11 cellular contexts compared by ENCODE assay signal in genomic region chr17:73316919-73317505, GRCh38. TPM values are rescaled to one million over a fixed set of nuclear protein-coding genes. Genes with fewer than 3 reads are reported as not detected.
DNase-seq lines count a peak whose midpoint lies in the region; ATAC-seq, FAIRE-seq and TF ChIP-seq lines count a peak whose summit lies in the region.
"Had no signal": no experiment of that assay in that cellular context is flagged by ENCODE, and none has a peak within 500 bp of the region (broad histone marks: within the 10 kb centered on the region; RNA-seq: fewer than 3 reads in every experiment).

No MANE protein-coding gene starts in this region.

- peak; percentile 46 for DNase-seq in fibroblast of pulmonary artery (ENCODE audit: low read depth)
- DNase-seq in GM20000 (ENCODE audit: low spot score): no peak
- DNase-seq in frontal cortex (ENCODE audit: low spot score in 2 of 2): no peak
- DNase-seq in dedifferentiated amniotic fluid mesenchymal stem cell (ENCODE audit: extremely low spot score): no peak
- DNase-seq in MM.1S: no peak

- H3K79me2 ChIP-seq in MM.1S (ENCODE audit: low read length): no peaks in the 10 kb centered on the region

- H3K9me2 ChIP-seq in MM.1S (replicated peaks; ENCODE audit: insufficient read depth, low read length): no peaks in the 10 kb centered on the region

- TF ChIP-seq CTCF in fibroblast of pulmonary artery (IDR thresholded peaks at IDR 0.05; ENCODE audit: low read length, missing control alignments) (no peak), GM20000 (IDR thresholded peaks at IDR 0.05; ENCODE audit: extremely low read depth, missing control alignments) (no peak), MM.1S (IDR thresholded peaks at IDR 0.05; ENCODE audit: low read length) (no peak)

- H3K4me3 ChIP-seq in BLaER1 (no peak overlapping the region), fibroblast of pulmonary artery (replicated peaks; ENCODE audit: low read depth, low read length) (no peak overlapping the region), MM.1S (ENCODE audit: low read length) (no peak overlapping the region)
- H3K4me3 ChIP-seq: skin epidermis had no signal

- H3K4me2 ChIP-seq in BLaER1 (peak overlapping the region; percentile 62), MM.1S (ENCODE audit: low read depth, low read length) (no peak overlapping the region)

- no peaks in the 10 kb centered on the region for H3K36me3 ChIP-seq in BLaER1
- no peaks in the 10 kb centered on the region for H3K36me3 ChIP-seq in MM.1S (replicated peaks; ENCODE audit: insufficient read depth, low read length)

- peak; percentile 59 for ATAC-seq in GM21367 (IDR thresholded peaks at IDR 0.05; ENCODE audit: unreplicated experiment)
- ATAC-seq in HG03378 (IDR thresholded peaks at IDR 0.05; ENCODE audit: unreplicated experiment): peak; percentile 82

- FAIRE-seq in frontal cortex (lab: Jason Lieb, UNC): no peak

- no peaks in the 10 kb centered on the region for H3K27me3 ChIP-seq in BLaER1
- peaks cover 10% of the 10 kb centered on the region; the same call in 1 of the 2 replicates for H3K27me3 ChIP-seq in MM.1S (replicated peaks; ENCODE audit: insufficient read depth, low read length)

- 0 out of 2 replicates have a peak, but pooled peaks cover 5% of the 10 kb centered on the region for H3F3A ChIP-seq in MM.1S (ENCODE audit: insufficient read depth, low read length)

- H3K9me3 ChIP-seq in BLaER1: no peaks in the 10 kb centered on the region
- no peaks in the 10 kb centered on the region for H3K9me3 ChIP-seq in MM.1S (replicated peaks; ENCODE audit: insufficient read depth, low read length)

- H3K27ac ChIP-seq in BLaER1 (peak overlapping the region; percentile 27; the same call in 1 of the 2 replicates), MM.1S (ENCODE audit: low read length) (no peak overlapping the region)
- H3K27ac ChIP-seq: VCaP had no signal

- no peak overlapping the region for H2AFZ ChIP-seq in MM.1S (ENCODE audit: low read length)

- no peak overlapping the region for H3K9ac ChIP-seq in BLaER1
- no peak overlapping the region for H3K9ac ChIP-seq in MM.1S (ENCODE audit: low read length)

- H4K20me1 ChIP-seq in BLaER1 (no peaks in the 10 kb centered on the region), MM.1S (ENCODE audit: insufficient read depth, low read length) (no peaks in the 10 kb centered on the region)

- H3K4me1 ChIP-seq in BLaER1 (peaks cover 38% of the 10 kb centered on the region), MM.1S (ENCODE audit: low read length) (peaks cover 4% of the 10 kb centered on the region; the same call in 1 of the 2 replicates)

RNA-seq across cellular contexts. Expression of gene CDC42EP4, which starts 5.2 kb away (rescaled TPM):
- total RNA-seq in frontal cortex: 62.8 TPM

RNA-seq across cellular contexts. Expression of gene CPSF4L, which starts 55.3 kb away (rescaled TPM):
- not detected for total RNA-seq in frontal cortex
- total RNA-seq: liver had no signal
